Comparison of ENCODE assay signal across 1 cellular context in the genomic region with DNA sequence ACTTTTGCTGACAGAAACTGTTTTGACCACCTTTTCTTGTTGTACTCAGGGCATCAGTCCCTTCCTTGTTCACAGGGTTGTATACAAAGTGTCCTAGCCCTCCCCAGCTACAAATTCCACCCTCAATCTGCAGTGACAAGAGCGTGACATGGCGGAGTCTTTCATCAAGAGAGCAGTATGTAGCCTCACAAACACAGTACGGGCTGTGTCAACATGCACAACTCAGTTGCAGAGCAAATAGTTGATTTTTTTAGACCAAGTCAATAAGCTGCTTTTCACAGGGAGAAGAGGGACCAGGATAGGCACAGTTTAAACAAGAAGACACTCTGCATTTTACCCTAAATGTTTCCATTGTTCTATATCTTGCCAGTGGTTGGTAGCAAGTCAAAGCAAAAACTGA.
A peak's percentile ranks its signal among the peaks of the same experiment; 100 is the strongest.
TF ChIP-seq lines count a peak whose summit lies in the region.

No MANE protein-coding gene starts in this region.

TF ChIP-seq in HepG2, 621 proteins besides CTCF, POLR2A, EP300 and RAD21 (continues in another document):
- TF ChIP-seq ZNF646 (CRISPR knock-in tag; IDR thresholded peaks at IDR 0.05) (peak; percentile 91), ZMYM4 (CRISPR knock-in tag; IDR thresholded peaks at IDR 0.05) (0 out of 2 replicates have a peak, but pooled peaks have one; percentile 30), SOX6 (IDR thresholded peaks at IDR 0.05) (no peak), SOX6 (CRISPR knock-in tag; IDR thresholded peaks at IDR 0.05) (peak; percentile 60), ELF3 (CRISPR knock-in tag; IDR thresholded peaks at IDR 0.05) (peak; percentile 42; the same call in 1 of the 2 replicates), XBP1 (CRISPR knock-in tag; IDR thresholded peaks at IDR 0.05) (no peak), ZNF792 (CRISPR knock-in tag; IDR thresholded peaks at IDR 0.05) (no peak; the same call in 1 of the 2 replicates), RERE (CRISPR knock-in tag; IDR thresholded peaks at IDR 0.05; ENCODE audit: low read depth) (peak; percentile 53; the same call in 1 of the 2 replicates), SAP130 (CRISPR knock-in tag; IDR thresholded peaks at IDR 0.05; ENCODE audit: low read depth) (0 out of 2 replicates have a peak, but pooled peaks have one; percentile 18), ZBTB40 (IDR thresholded peaks at IDR 0.05) (no peak), ZBTB40 (CRISPR knock-in tag; IDR thresholded peaks at IDR 0.05) (no peak), AGO1 (IDR thresholded peaks at IDR 0.05; ENCODE audit: low read depth, low read length, poor library complexity, severe bottlenecking) (no peak), FOXA1 (IDR thresholded peaks at IDR 0.05) (peak; percentile 86), FOXA1 (CRISPR knock-in tag; IDR thresholded peaks at IDR 0.05) (peak; percentile 87), TEAD3 (CRISPR knock-in tag; optimal IDR thresholded peaks at IDR 0.05; ENCODE audit: borderline replicate concordance) (peak; percentile 85), HHEX (CRISPR knock-in tag; IDR thresholded peaks at IDR 0.05) (peak; percentile 80), GABPA (IDR thresholded peaks at IDR 0.05; ENCODE audit: low read depth, low read length) (no peak), GABPA (CRISPR knock-in tag; IDR thresholded peaks at IDR 0.05; ENCODE audit: low read depth) (no peak), TP53 (CRISPR knock-in tag; conservative IDR thresholded peaks at IDR 0.05) (no peak), HDAC1 (CRISPR knock-in tag; IDR thresholded peaks at IDR 0.05) (0 out of 2 replicates have a peak, but pooled peaks have one; percentile 30), GATAD2A (CRISPR knock-in tag; IDR thresholded peaks at IDR 0.05) (peak; percentile 29; the same call in 1 of the 2 replicates), ZNF644 (CRISPR knock-in tag; IDR thresholded peaks at IDR 0.05; ENCODE audit: low read depth) (peak; percentile 49; the same call in 1 of the 2 replicates), HDAC2 (CRISPR knock-in tag; IDR thresholded peaks at IDR 0.05) (peak; percentile 23; the same call in 1 of the 2 replicates), NONO (IDR thresholded peaks at IDR 0.05) (no peak), NONO (CRISPR knock-in tag; conservative IDR thresholded peaks at IDR 0.05) (0 out of 2 replicates have a peak, but pooled peaks have one; percentile 35), TFE3 (CRISPR knock-in tag; IDR thresholded peaks at IDR 0.05) (peak; percentile 77; the same call in 1 of the 2 replicates), RXRB (CRISPR knock-in tag; IDR thresholded peaks at IDR 0.05; ENCODE audit: borderline replicate concordance) (peak; percentile 25; the same call in 1 of the 2 replicates), ZNF292 (CRISPR knock-in tag; IDR thresholded peaks at IDR 0.05; ENCODE audit: borderline replicate concordance, low read depth) (peak; percentile 48; the same call in 1 of the 2 replicates), NCOA2 (CRISPR knock-in tag; IDR thresholded peaks at IDR 0.05) (peak; percentile 38; the same call in 1 of the 2 replicates), TBX3 (IDR thresholded peaks at IDR 0.05; ENCODE audit: borderline replicate concordance) (peak; percentile 77; the same call in 1 of the 2 replicates), PHF20 (CRISPR knock-in tag; IDR thresholded peaks at IDR 0.05) (no peak)
